In genomic region chr7:149500910-149501309, GRCh38 we compare ENCODE assay signal across 15 cellular contexts. TPM values are rescaled to one million over a fixed set of nuclear protein-coding genes. Genes with fewer than 3 reads are reported as not detected.
DNase-seq lines count a peak whose midpoint lies in the region; ATAC-seq and TF ChIP-seq lines count a peak whose summit lies in the region.
"Had no signal": no experiment of that assay in that cellular context is flagged by ENCODE, and none has a peak within 500 bp of the region (broad histone marks: within the 10 kb centered on the region; RNA-seq: fewer than 3 reads in every experiment).

No MANE protein-coding gene starts in this region.

- H3K9me3 ChIP-seq in HEK293 (ENCODE audit: control insufficient read depth, insufficient read depth, low read depth, low read length) (no peaks in the 10 kb centered on the region), osteoblast (ENCODE audit: low read depth, low read length) (no peaks in the 10 kb centered on the region), MM.1S (replicated peaks; ENCODE audit: insufficient read depth, low read length) (no peaks in the 10 kb centered on the region), GM23248 (ENCODE audit: low read depth) (no peaks in the 10 kb centered on the region), psoas muscle (peaks cover 6% of the 10 kb centered on the region)

- no peaks in the 10 kb centered on the region; the same call in 1 of the 2 replicates for H3F3A ChIP-seq in MM.1S (ENCODE audit: insufficient read depth, low read length)
- H3F3A ChIP-seq in GM23248 (ENCODE audit: insufficient read depth) = peaks cover 4% of the 10 kb centered on the region

- 49 to 55% methylated on average over 4 of the region's 4 CpGs for WGBS in GM23248 (ENCODE audit: low coverage in 1 of 2, low lambda C conversion rate in 2 of 2, missing lambda C conversion rate in 2 of 2), 2 experiments
- WGBS in psoas muscle, 3 donors = 24 to 29% (median 28%) methylated on average over 4 of the region's 4 CpGs

- H3K4me1 ChIP-seq in HEK293 (ENCODE audit: control insufficient read depth, insufficient read depth, low read length) (0 out of 2 replicates have a peak, but pooled peaks cover 1% of the 10 kb centered on the region), osteoblast (ENCODE audit: insufficient read depth, low read length) (peaks cover 7% of the 10 kb centered on the region), MM.1S (ENCODE audit: low read length) (0 out of 2 replicates have a peak, but pooled peaks cover 5% of the 10 kb centered on the region), GM23248 (ENCODE audit: insufficient read depth) (peaks cover 2% of the 10 kb centered on the region), psoas muscle (peaks cover 4% of the 10 kb centered on the region)

- H3K4me3 ChIP-seq in HEK293 (ENCODE audit: low read depth, low read length) (no peak overlapping the region), fibroblast of the aortic adventitia (ENCODE audit: low read depth, low read length) (no peak overlapping the region), osteoblast (ENCODE audit: insufficient read depth, low read length) (no peak overlapping the region), MM.1S (ENCODE audit: low read length) (no peak overlapping the region), GM23248 (no peak overlapping the region), psoas muscle (no peak overlapping the region)
- H3K4me3 ChIP-seq: A549 had no signal

- H3K79me2 ChIP-seq in osteoblast (ENCODE audit: insufficient read depth, low read length) = peaks cover 4% of the 10 kb centered on the region
- peaks cover 12% of the 10 kb centered on the region for H3K79me2 ChIP-seq in MM.1S (ENCODE audit: low read length)
- peaks cover 9% of the 10 kb centered on the region for H3K79me2 ChIP-seq in GM23248 (ENCODE audit: insufficient read depth)

- CTCF ChIA-PET in HEK293 (lab: Yijun Ruan, JAX) = no interaction called here

- TF ChIP-seq CTCF in HEK293 (tag by site-specific recombination; IDR thresholded peaks at IDR 0.05) (no peak), fibroblast of the aortic adventitia (IDR thresholded peaks at IDR 0.05; ENCODE audit: insufficient read depth, low read length) (no peak), osteoblast (IDR thresholded peaks at IDR 0.05; ENCODE audit: extremely low read depth, low read depth, low read length) (no peak), MM.1S (IDR thresholded peaks at IDR 0.05; ENCODE audit: low read length) (no peak), psoas muscle (IDR thresholded peaks at IDR 0.05) (no peak)

- H3K36me3 ChIP-seq in HEK293 (ENCODE audit: control insufficient read depth in 2 of 2, insufficient read depth in 1 of 2, low read length in 2 of 2) (peaks cover 0 to under 1% of the 10 kb centered on the region in 2 experiments; a peak in 1 of 3 replicates), osteoblast (ENCODE audit: insufficient read depth, low read length) (no peaks in the 10 kb centered on the region), MM.1S (replicated peaks; ENCODE audit: insufficient read depth, low read length) (no peaks in the 10 kb centered on the region), GM23248 (ENCODE audit: low read depth) (no peaks in the 10 kb centered on the region), psoas muscle (ENCODE audit: insufficient read depth in 1 of 2, low read depth in 1 of 2) (no peaks in the 10 kb centered on the region)

- H3K4me2 ChIP-seq in osteoblast (ENCODE audit: insufficient read depth, low read length) (no peak overlapping the region), MM.1S (ENCODE audit: low read depth, low read length) (no peak overlapping the region), GM23248 (ENCODE audit: unreplicated experiment) (no peak overlapping the region)
- H3K4me2 ChIP-seq: A549 had no signal

- POLR2A ChIA-PET in HEK293 (lab: Yijun Ruan, JAX) = interaction anchor here (0.6 kb wide), 1 partner anchor 34 kb away, joined by 3 read pairs; no protein-coding TSS in a partner anchor

- DNase-seq in LHCN-M2 (ENCODE audit: low read depth) (peak; percentile 10), fibroblast of the aortic adventitia (ENCODE audit: low read depth) (peak; percentile 42), osteoblast (ENCODE audit: insufficient read length, low spot score, missing footprints) (peak; percentile 39), MM.1S (no peak), GM23248 (no peak), psoas muscle (no peak)
- DNase-seq: CD8-positive, alpha-beta T cell; COR-L47; DMS153; DMS79 treated with DMSO at 0.1 percent for 48 hours; EL; GOT3; H9 had no signal

- H2AFZ ChIP-seq in osteoblast (ENCODE audit: low read length) = no peak overlapping the region
- no peak overlapping the region for H2AFZ ChIP-seq in MM.1S (ENCODE audit: low read length)
- no peak overlapping the region for H2AFZ ChIP-seq in GM23248

- H3K9ac ChIP-seq in MM.1S (ENCODE audit: low read length) = no peak overlapping the region
- H3K9ac ChIP-seq in GM23248 = no peak overlapping the region

- peaks cover 14% of the 10 kb centered on the region for H3K27me3 ChIP-seq in osteoblast (ENCODE audit: insufficient read depth, low read length)
- H3K27me3 ChIP-seq in MM.1S (replicated peaks; ENCODE audit: insufficient read depth, low read length) = no peaks in the 10 kb centered on the region
- no peaks in the 10 kb centered on the region for H3K27me3 ChIP-seq in GM23248 (replicated peaks; ENCODE audit: insufficient read depth)
- no peaks in the 10 kb centered on the region for H3K27me3 ChIP-seq in psoas muscle (ENCODE audit: insufficient read depth in 3 of 3, low read length in 2 of 3)

- ATAC-seq in psoas muscle = no peak
- ATAC-seq: A549; CD8-positive, alpha-beta T cell had no signal

- peaks cover 6% of the 10 kb centered on the region for H4K20me1 ChIP-seq in osteoblast (ENCODE audit: insufficient read depth, low read length)
- no peaks in the 10 kb centered on the region for H4K20me1 ChIP-seq in MM.1S (ENCODE audit: insufficient read depth, low read length)
- no peaks in the 10 kb centered on the region for H4K20me1 ChIP-seq in GM23248 (ENCODE audit: insufficient read depth)

- intact Hi-C loops in psoas muscle (cut with DNase I) = loop anchor here in 1 of 2 donors (5.0 kb wide), 1 partner anchor 126 kb away; no protein-coding TSS in a partner anchor

- H3K27ac ChIP-seq in HEK293 (ENCODE audit: extremely low read depth, low read depth, low read length) = no peak overlapping the region
- no peak overlapping the region for H3K27ac ChIP-seq in osteoblast (ENCODE audit: low read depth, low read length)
- H3K27ac ChIP-seq in MM.1S (ENCODE audit: low read length) = no peak overlapping the region
- H3K27ac ChIP-seq in GM23248 = no peak overlapping the region
- no peak overlapping the region for H3K27ac ChIP-seq in psoas muscle
- H3K27ac ChIP-seq: A549 had no signal

- H3K9me2 ChIP-seq in MM.1S (replicated peaks; ENCODE audit: insufficient read depth, low read length) (no peaks in the 10 kb centered on the region), GM23248 (ENCODE audit: insufficient read depth) (no peaks in the 10 kb centered on the region)

- in situ Hi-C loops in GM23248 (cut with MboI) = no loop called here

TF ChIP-seq in HEK293, 187 proteins besides CTCF, POLR2A, EP300 and RAD21:
- no peak for TF ChIP-seq ZNF398 (tag by site-specific recombination; IDR thresholded peaks at IDR 0.05)
- peak; percentile 40 for TF ChIP-seq ZNF335 (tag by site-specific recombination; conservative IDR thresholded peaks at IDR 0.05)
- no peak for TF ChIP-seq ZNF558 (tag by site-specific recombination; IDR thresholded peaks at IDR 0.05)
- TF ChIP-seq ZSCAN23 (tag by site-specific recombination; IDR thresholded peaks at IDR 0.05) = no peak

RNA-seq across cellular contexts. Expression of gene ZNF746, which starts 3.3 kb away (rescaled TPM):
- total RNA-seq in LHCN-M2 (2014; rRNA removed) (27.6 and 29.6 TPM in 2 replicates), fibroblast of the aortic adventitia (ENCODE audit: low replicate concordance) (13.2 and 16.0 TPM in 2 replicates), osteoblast (22.1 and 23.6 TPM in 2 replicates), psoas muscle (10 to 100 TPM in 1 of 4 donors, 1 to 10 TPM in 3; 8.5 to 12.7 (median 9.3) TPM)
- 13.2 TPM for polyA plus RNA-seq in LHCN-M2 (2012)
- total RNA-seq in GM23248 (2014; rRNA removed; shearing (Covaris generic)) = 17.8 and 20.6 TPM in 2 replicates
- polyA plus RNA-seq in GM23248 (2016; fragmentation: Nextera tagmentation; extraction: Ambion mirVana) (9.0 and 9.7 TPM in 2 replicates), psoas muscle (1 to 10 TPM; 5.0 to 8.2 (median 5.1) TPM)

RNA-seq across cellular contexts. Expression of gene ZNF777, which starts 40.0 kb away (rescaled TPM):
- total RNA-seq in LHCN-M2 (2014; rRNA removed) (11.0 and 15.9 TPM in 2 replicates), fibroblast of the aortic adventitia (ENCODE audit: low replicate concordance) (7.0 and 7.2 TPM in 2 replicates), osteoblast (7.6 and 8.0 TPM in 2 replicates), psoas muscle (10 to 100 TPM; 10.6 to 18.6 (median 12.2) TPM)
- 9.9 TPM for polyA plus RNA-seq in LHCN-M2 (2012)
- 9.7 and 10.4 TPM in 2 replicates for total RNA-seq in GM23248 (2014; rRNA removed; shearing (Covaris generic))
- polyA plus RNA-seq in GM23248 (2016; fragmentation: Nextera tagmentation; extraction: Ambion mirVana) (2.1 and 2.2 TPM in 2 replicates), psoas muscle (10 to 100 TPM in 2 of 3 donors, 1 to 10 TPM in 1; 9.3 to 17.2 (median 14.1) TPM)

Comparison
In these comparisons a context has a peak if more than half of its experiments do, and no peak if none do; other contexts are left out.
1. DNase-seq: peak in LHCN-M2 (single experiment), fibroblast of the aortic adventitia (single experiment) and osteoblast (single experiment); none in MM.1S (single experiment), GM23248 (single experiment) and psoas muscle (0 of 2).